In genomic region chr14:89955022-89955414, GRCh38 we compare ENCODE assay signal across 8 cellular contexts. TPM values are rescaled to one million over a fixed set of nuclear protein-coding genes. Genes with fewer than 3 reads are reported as not detected.
DNase-seq lines count a peak whose midpoint lies in the region; ATAC-seq and TF ChIP-seq lines count a peak whose summit lies in the region.

No MANE protein-coding gene starts in this region.

- H3K27ac ChIP-seq in HCT116 (ENCODE audit: low read depth, low read length) (peak overlapping the region; percentile 82), iPS-20b (ENCODE audit: low read length) (no peak overlapping the region), stomach smooth muscle (ENCODE audit: low read length) (peak overlapping the region; percentile 85)

- H3K79me2 ChIP-seq in HCT116 (ENCODE audit: insufficient read depth, low read length) = peaks cover 37% of the 10 kb centered on the region

- POLR2A ChIA-PET in HCT116 (lab: Charles Lee) = interaction anchor here (1.7 to 2.9 kb wide), 2 partner anchors 11 to 16 kb away, joined by 6 to 13 read pairs; no protein-coding TSS in a partner anchor

- intact Hi-C loops in HCT116 (cut with micrococcal nuclease) = loop anchor here (5.0 to 10.0 kb wide), 2 partner anchors 102 to 530 kb away; no protein-coding TSS in a partner anchor

- peak overlapping the region; percentile 87 for H2AFZ ChIP-seq in HCT116 (ENCODE audit: low read depth, low read length, poor library complexity, severe bottlenecking)

- H3K9me3 Mint-ChIP-seq in activated naive CD8-positive, alpha-beta T cell (ENCODE audit: low read depth) = no peaks in the 10 kb centered on the region

- H3K9ac ChIP-seq in HCT116 (ENCODE audit: low read length) (peak overlapping the region; percentile 83), iPS-20b (ENCODE audit: low read depth, low read length) (peak overlapping the region; percentile 32; the same call in 1 of the 2 replicates), stomach smooth muscle (ENCODE audit: low read length in 2 of 2) (peak overlapping the region; percentile 55 to 60)

- H3K4me3 ChIP-seq in BE2C (ENCODE audit: low read depth, low read length) = peak overlapping the region; percentile 84
- H3K4me3 ChIP-seq in HCT116 (replicated peaks in 1 of 2; ENCODE audit: low read depth in 1 of 2, low read length in 2 of 2) = peak overlapping the region; percentile 76 to 88
- peak overlapping the region; percentile 86 for H3K4me3 ChIP-seq in iPS-20b (ENCODE audit: low read length)
- peak overlapping the region; percentile 94 for H3K4me3 ChIP-seq in stomach smooth muscle (ENCODE audit: low read length in 2 of 2)

- no peak for TF ChIP-seq POLR2A in HCT116 (IDR thresholded peaks at IDR 0.05; ENCODE audit: borderline replicate concordance, extremely low read depth, insufficient read depth, insufficient read length)

- RAD21 ChIA-PET in HCT116 (lab: Charles Lee; ENCODE audit: low non-redundant PET in 1 of 2, low total read pairs in 2 of 2, uncharacterized antibody in 2 of 2, unreplicated experiment in 2 of 2) = no interaction called here

- H3K4me3 Mint-ChIP-seq in activated naive CD8-positive, alpha-beta T cell = peak overlapping the region; percentile 98

- peak; percentile 22 for ATAC-seq in HCT116

- H4K20me1 ChIP-seq in HCT116 (ENCODE audit: insufficient read depth) = no peaks in the 10 kb centered on the region

- peak overlapping the region; percentile 96 for H3K4me2 ChIP-seq in HCT116 (ENCODE audit: low read length)

- peaks cover 3% of the 10 kb centered on the region; the same call in 1 of the 2 replicates for H3K4me1 ChIP-seq in BE2C
- peaks cover 14 to 21% of the 10 kb centered on the region in 2 experiments; a peak in 3 of 4 replicates for H3K4me1 ChIP-seq in HCT116 (ENCODE audit: control insufficient read depth in 1 of 2, insufficient read depth in 2 of 2, low read length in 2 of 2)
- H3K4me1 ChIP-seq in iPS-20b (ENCODE audit: insufficient read depth, low read length) = peaks cover 7% of the 10 kb centered on the region; the same call in 1 of the 2 replicates
- peaks cover 22% of the 10 kb centered on the region for H3K4me1 ChIP-seq in stomach smooth muscle (ENCODE audit: control insufficient read depth, insufficient read depth, low read length)

- CTCF ChIA-PET in HCT116 (lab: Charles Lee) = interaction anchor here (1.0 to 5.4 kb wide), 5 partner anchors 15 to 280 kb away, joined by 3 to 58 read pairs (median 5); no protein-coding TSS in a partner anchor

- H3K9me3 ChIP-seq in BE2C (no peaks in the 10 kb centered on the region), HCT116 (ENCODE audit: control insufficient read depth in 1 of 2, insufficient read depth in 1 of 2, low read depth in 1 of 2, low read length in 2 of 2) (no peaks in the 10 kb centered on the region), iPS-20b (ENCODE audit: insufficient read depth, low read depth, low read length) (no peaks in the 10 kb centered on the region), stomach smooth muscle (ENCODE audit: control insufficient read depth in 2 of 2, low read length in 2 of 2) (no peaks in the 10 kb centered on the region)

- H3K36me3 ChIP-seq in BE2C (peaks cover 8% of the 10 kb centered on the region), HCT116 (ENCODE audit: control insufficient read depth in 1 of 2, insufficient read depth in 2 of 2, low read length in 2 of 2) (peaks cover 0 to 11% of the 10 kb centered on the region in 2 experiments; a peak in 2 of 4 replicates), iPS-20b (ENCODE audit: insufficient read depth, low read depth, low read length) (peaks cover 13% of the 10 kb centered on the region), stomach smooth muscle (ENCODE audit: control insufficient read depth in 2 of 2, insufficient read depth in 2 of 2, low read length in 2 of 2) (no peaks in the 10 kb centered on the region)

- TF ChIP-seq CTCF in BE2C (IDR thresholded peaks at IDR 0.05; ENCODE audit: low read depth, low read length) (no peak), HCT116 (IDR thresholded peaks at IDR 0.05 in 2 of 3, conservative IDR thresholded peaks at IDR 0.05 in 1 of 3; ENCODE audit: borderline replicate concordance in 1 of 3, insufficient read depth in 1 of 3, low read depth in 2 of 3, low read length in 2 of 3) (no peak)

- no peaks in the 10 kb centered on the region for H3K27me3 Mint-ChIP-seq in activated naive CD8-positive, alpha-beta T cell

- no peaks in the 10 kb centered on the region for H3K9me2 ChIP-seq in HCT116 (ENCODE audit: insufficient read depth)

- no peak for DNase-seq in BE2C
- no peak for DNase-seq in HCT116 (ENCODE audit: low read depth, low spot score)
- DNase-seq in activated effector memory CD4-positive, alpha-beta T cell treated with anti-CD3 and anti-CD28 coated beads, Interleukin-2, amount 50 U/mL, for 16 hours = no peak
- no peak for DNase-seq in DMS 273 (lab: John Stamatoyannopoulos, UW; ENCODE audit: unreplicated experiment)
- DNase-seq in pons (ENCODE audit: low spot score) = no peak

- H3K36me3 Mint-ChIP-seq in activated naive CD8-positive, alpha-beta T cell = peaks cover 7% of the 10 kb centered on the region

- peaks cover 49% of the 10 kb centered on the region for H3K4me1 Mint-ChIP-seq in activated naive CD8-positive, alpha-beta T cell (ENCODE audit: low read depth)

- H3K27me3 ChIP-seq in BE2C (no peaks in the 10 kb centered on the region), HCT116 (ENCODE audit: insufficient read depth, low read length) (no peaks in the 10 kb centered on the region), iPS-20b (ENCODE audit: insufficient read depth, low read length) (no peaks in the 10 kb centered on the region), stomach smooth muscle (ENCODE audit: control insufficient read depth in 1 of 2, insufficient read depth in 2 of 2, low read length in 2 of 2) (no peaks in the 10 kb centered on the region)

- no peak for TF ChIP-seq RAD21 in HCT116 (IDR thresholded peaks at IDR 0.05; ENCODE audit: low read depth)

- peak overlapping the region; percentile 92 for H3K27ac Mint-ChIP-seq in activated naive CD8-positive, alpha-beta T cell

- no TSS peak for BruUV-seq in HCT116 (replicated peaks; lab: Mats Ljungman, UMichigan)

TF ChIP-seq in HCT116, 20 proteins besides CTCF, POLR2A, EP300 and RAD21 (continues in another document):
- no peak for TF ChIP-seq YY1 (IDR thresholded peaks at IDR 0.05; ENCODE audit: extremely low read depth, insufficient replicate concordance, low read depth, low read length)
- no peak for TF ChIP-seq TCF7L2 (IDR thresholded peaks at IDR 0.05; ENCODE audit: borderline replicate concordance, extremely low read depth, insufficient read depth, insufficient read length)
- no peak for TF ChIP-seq POLR2AphosphoS5 (IDR thresholded peaks at IDR 0.05; ENCODE audit: low read depth, low read length)
- no peak for TF ChIP-seq ZFX (IDR thresholded peaks at IDR 0.05)
- TF ChIP-seq FOSL1 (IDR thresholded peaks at IDR 0.05; ENCODE audit: low read depth) = no peak
- no peak for TF ChIP-seq EZH2 (IDR thresholded peaks at IDR 0.05)
- TF ChIP-seq CEBPB (IDR thresholded peaks at IDR 0.05; ENCODE audit: low read depth) = no peak
- TF ChIP-seq MAX (IDR thresholded peaks at IDR 0.05) = no peak
- TF ChIP-seq EZH2phosphoT487 (IDR thresholded peaks at IDR 0.05; ENCODE audit: borderline replicate concordance) = no peak
- no peak for TF ChIP-seq CBX3 (IDR thresholded peaks at IDR 0.05; ENCODE audit: low read depth)
- no peak for TF ChIP-seq SP1 (IDR thresholded peaks at IDR 0.05; ENCODE audit: low read depth)
- no peak for TF ChIP-seq SIN3A (IDR thresholded peaks at IDR 0.05; ENCODE audit: low read depth)
- TF ChIP-seq REST (IDR thresholded peaks at IDR 0.05; ENCODE audit: low read depth) = no peak
- TF ChIP-seq EGR1 (IDR thresholded peaks at IDR 0.05; ENCODE audit: low read depth) = no peak
- TF ChIP-seq ZNF274 (IDR thresholded peaks at IDR 0.05; ENCODE audit: low read depth, low read length) = no peak
- TF ChIP-seq SRF (IDR thresholded peaks at IDR 0.05; ENCODE audit: low read depth) = no peak
- no peak for TF ChIP-seq ATF3 (IDR thresholded peaks at IDR 0.05)
- no peak for TF ChIP-seq JUND (IDR thresholded peaks at IDR 0.05)

RNA-seq across cellular contexts. Expression of gene EFCAB11, which starts 0.5 kb away (rescaled TPM):
- polyA plus RNA-seq in BE2C (2012; ENCODE audit: insufficient read depth, insufficient read length, low read depth) = 2.8 TPM
- total RNA-seq in HCT116 (2021; ENCODE audit: unreplicated experiment) = 18.1 TPM
- polyA plus RNA-seq in HCT116 (2012) = 9.6 and 14.6 TPM in 2 replicates

RNA-seq across cellular contexts. Expression of gene TDP1, which starts 0.7 kb away (rescaled TPM):
- polyA plus RNA-seq in BE2C (2012; ENCODE audit: insufficient read depth, insufficient read length, low read depth) = 6.9 TPM
- 37.1 TPM for total RNA-seq in HCT116 (2021; ENCODE audit: unreplicated experiment)
- 19.1 and 25.1 TPM in 2 replicates for polyA plus RNA-seq in HCT116 (2012)

Comparison
In these comparisons a context has a peak if more than half of its experiments do, and no peak if none do; other contexts are left out.
1. H3K9ac ChIP-seq: peak in every context shown above with its lines; median percentile 83 in HCT116; 58 in stomach smooth muscle; 32 in iPS-20b.